Comparison of ENCODE assay signal across 15 cellular contexts in the genomic region with DNA sequence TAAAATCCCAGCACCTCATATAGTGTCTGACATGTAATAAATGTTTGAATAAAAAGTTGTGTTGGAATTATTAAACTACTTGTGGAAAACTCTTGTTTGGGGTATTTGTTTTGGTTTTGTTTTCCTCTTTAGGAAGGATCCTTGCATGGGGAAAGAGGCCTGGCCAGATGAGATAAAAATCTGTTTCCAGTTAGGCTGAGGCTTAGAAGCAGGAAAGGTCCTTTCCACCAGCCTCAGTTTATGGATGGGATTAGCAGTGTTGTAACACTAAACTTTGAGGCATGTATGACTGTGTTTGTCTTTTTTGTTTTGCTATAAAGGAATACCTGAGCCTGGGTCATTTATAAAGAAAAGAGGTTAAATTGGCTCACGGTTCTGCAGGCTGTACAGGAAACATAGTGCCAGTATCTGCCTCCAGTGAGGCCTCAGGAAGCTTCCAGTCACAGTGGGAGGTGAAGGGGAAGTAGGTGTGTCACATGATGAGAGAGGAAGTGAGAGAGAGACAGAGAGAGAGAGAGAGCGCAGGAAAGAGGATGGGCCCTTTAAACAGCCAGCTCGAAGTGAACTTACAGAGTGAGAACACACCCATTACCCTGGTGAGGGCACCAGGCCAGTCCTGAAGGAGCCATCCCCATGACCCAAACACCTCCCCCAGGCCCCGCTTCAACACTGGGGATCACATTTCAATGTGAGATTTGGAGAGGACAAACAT. TPM values are rescaled to one million over a fixed set of nuclear protein-coding genes. Genes with fewer than 3 reads are reported as not detected.
DNase-seq lines count a peak whose midpoint lies in the region; ATAC-seq and TF ChIP-seq lines count a peak whose summit lies in the region.
"Had no signal": no experiment of that assay in that cellular context is flagged by ENCODE, and none has a peak within 500 bp of the region (broad histone marks: within the 10 kb centered on the region; RNA-seq: fewer than 3 reads in every experiment).

No MANE protein-coding gene starts in this region.

- no peak overlapping the region for H3K4me3 Mint-ChIP-seq in activated naive CD8-positive, alpha-beta T cell treated with anti-CD3 and anti-CD28 coated beads for 36 hours

- H3K4me1 Mint-ChIP-seq in activated naive CD8-positive, alpha-beta T cell treated with anti-CD3 and anti-CD28 coated beads for 36 hours: peaks cover 43% of the 10 kb centered on the region

- WGBS in right lobe of liver (ENCODE audit: insufficient coverage, low coverage, low lambda C conversion rate, missing lambda C conversion rate): 7% methylated on average over 1 of the region's 4 CpGs

- TF ChIP-seq CTCF in 22Rv1 (IDR thresholded peaks at IDR 0.05): no peak
- no peak for TF ChIP-seq CTCF in HL-60 (IDR thresholded peaks at IDR 0.05; ENCODE audit: insufficient read depth, low read length)
- no peak for TF ChIP-seq CTCF in right lobe of liver (IDR thresholded peaks at IDR 0.05)

- peaks cover 9% of the 10 kb centered on the region for H3K9me3 Mint-ChIP-seq in activated naive CD8-positive, alpha-beta T cell treated with anti-CD3 and anti-CD28 coated beads for 36 hours

- peak overlapping the region; percentile 62 for H3K27ac Mint-ChIP-seq in activated naive CD8-positive, alpha-beta T cell treated with anti-CD3 and anti-CD28 coated beads for 36 hours

- no peak overlapping the region for H3K4me3 ChIP-seq in HL-60 (replicated peaks; ENCODE audit: insufficient read depth, low read length)
- no peak overlapping the region for H3K4me3 ChIP-seq in right lobe of liver
- H3K4me3 ChIP-seq: ovary had no signal

- TF ChIP-seq POLR2A in right lobe of liver (IDR thresholded peaks at IDR 0.05): no peak

- peaks cover 43% of the 10 kb centered on the region for H3K36me3 Mint-ChIP-seq in activated naive CD8-positive, alpha-beta T cell treated with anti-CD3 and anti-CD28 coated beads for 36 hours

- in situ Hi-C loops in G401 (cut with HindIII; ENCODE audit: low sequenced_read_pairs): no loop called here

- peak; percentile 21 to 22 for DNase-seq in HL-60 (ENCODE audit: low read depth in 1 of 2, low spot score in 1 of 2)
- no peak for DNase-seq in activated naive CD8-positive, alpha-beta T cell treated with anti-CD3 and anti-CD28 coated beads for 36 hours
- DNase-seq in right lobe of liver: peak; percentile 68 to 83 (median 83)
- no peak for DNase-seq in pons (ENCODE audit: low spot score)
- DNase-seq in G401 (ENCODE audit: low spot score): no peak
- DNase-seq in DMS53 treated with DMSO at 0.1 percent for 48 hours (lab: John Stamatoyannopoulos, UW; ENCODE audit: unreplicated experiment): no peak
- DNase-seq: activated CD4-positive, CD25-positive, alpha-beta regulatory T cell treated with anti-CD3 and anti-CD28 coated beads, Interleukin-2, amount 50 U/mL, for 72 hours; anterior cingulate cortex; dermis blood vessel endothelial cell; mesendoderm; NCI-H1105; NCI-H2227 treated with DMSO at 0.1 percent for 48 hours; ovary had no signal

- H3K27me3 Mint-ChIP-seq in activated naive CD8-positive, alpha-beta T cell treated with anti-CD3 and anti-CD28 coated beads for 36 hours: no peaks in the 10 kb centered on the region

- peak; percentile 52 to 72 (median 63) for ATAC-seq in right lobe of liver
- ATAC-seq in HG03135 (IDR thresholded peaks at IDR 0.05; ENCODE audit: unreplicated experiment): no peak

- no peaks in the 10 kb centered on the region for H3K36me3 ChIP-seq in right lobe of liver
- H3K36me3 ChIP-seq: ovary had no signal

- H3K27me3 ChIP-seq in HL-60 (ENCODE audit: insufficient read depth, poor library complexity, severe bottlenecking) (no peaks in the 10 kb centered on the region), right lobe of liver (no peaks in the 10 kb centered on the region)
- H3K27me3 ChIP-seq: ovary had no signal

- H3K4me1 ChIP-seq in right lobe of liver: peaks cover 0 to 67% (median 14%) of the 10 kb centered on the region in 4 donors

- H3K9me3 ChIP-seq in right lobe of liver: no peaks in the 10 kb centered on the region
- H3K9me3 ChIP-seq: ovary had no signal

- H3K27ac ChIP-seq in 22Rv1 (peak overlapping the region; percentile 86), HL-60 (replicated peaks) (no peak overlapping the region), right lobe of liver (peak overlapping the region; percentile 90 to 99 (median 99))

- intact Hi-C loops in right lobe of liver (cut with DNase I): no loop called here

RNA-seq across cellular contexts. Expression of gene SPATA13, which starts 21.6 kb away (rescaled TPM):
- total RNA-seq in activated naive CD8-positive, alpha-beta T cell treated with anti-CD3 and anti-CD28 coated beads for 36 hours: 10 to 100 TPM; 58.0 to 59.4 TPM
- total RNA-seq in right lobe of liver: 10 to 100 TPM; 21.5 to 39.9 (median 30.5) TPM
- total RNA-seq in G401 (2014; rRNA removed; shearing (Covaris generic)): 0.68 and 0.88 TPM in 2 replicates

Comparison
In these comparisons a context has a peak if more than half of its experiments do, and no peak if none do; other contexts are left out.
1. DNase-seq: peak in HL-60 (2 of 2) and right lobe of liver (3 of 3); none in activated naive CD8-positive, alpha-beta T cell treated with anti-CD3 and anti-CD28 coated beads for 36 hours (single experiment), pons (single experiment), G401 (single experiment) and DMS53 treated with DMSO at 0.1 percent for 48 hours (single experiment).
2. RNA of gene SPATA13, which starts 21.6 kb away (total RNA-seq): 58.0 to 59.4 TPM in activated naive CD8-positive, alpha-beta T cell treated with anti-CD3 and anti-CD28 coated beads for 36 hours and 21.5 to 39.9 TPM in right lobe of liver; 0.68 to 0.88 TPM in G401; every median in the first group is over 10 times any median in the second.